8 cellular contexts compared by ENCODE assay signal in the genomic region with DNA sequence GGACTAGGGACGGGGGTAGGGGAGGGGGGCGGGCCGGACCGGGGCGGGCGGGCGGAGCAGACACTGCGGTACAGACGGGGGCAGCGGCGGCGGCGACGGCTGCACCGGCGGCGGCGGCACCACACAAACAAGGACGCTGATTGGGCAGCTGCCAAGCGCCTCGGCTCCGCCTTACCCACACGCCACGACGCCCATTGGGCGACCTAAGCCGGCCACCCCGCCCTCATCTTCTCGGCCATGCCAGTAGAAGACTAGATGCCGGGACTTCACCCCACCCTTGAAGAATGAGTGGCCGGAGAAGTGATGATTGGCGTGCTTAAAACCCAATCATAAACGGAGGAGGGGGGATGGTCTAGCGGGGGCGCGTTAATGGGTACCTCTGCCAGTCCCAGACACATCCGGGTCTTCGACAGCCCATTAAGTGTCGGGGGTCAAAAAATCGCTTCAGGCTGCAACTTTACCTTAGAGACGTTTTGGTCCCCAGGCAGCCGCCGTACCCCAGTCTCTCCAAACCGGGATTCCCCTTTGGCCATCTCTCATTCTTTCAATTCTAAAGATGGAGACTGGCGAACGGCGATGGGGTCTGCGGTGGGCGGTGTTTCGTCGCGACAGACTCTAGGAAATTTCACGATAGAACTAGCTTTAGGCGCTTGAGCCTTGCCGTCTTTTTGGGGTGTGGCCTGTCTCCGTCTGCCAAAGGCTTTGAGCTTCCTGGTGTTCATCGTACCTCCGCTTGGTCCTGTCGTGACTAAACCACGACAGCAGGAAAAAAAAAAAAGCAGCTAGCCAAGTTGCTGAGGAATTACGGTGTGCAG. TPM values are rescaled to one million over a fixed set of nuclear protein-coding genes. Genes with fewer than 3 reads are reported as not detected.
DNase-seq lines count a peak whose midpoint lies in the region; TF ChIP-seq lines count a peak whose summit lies in the region.

A gene (minus strand): TSS at position 135 of the 815 bp plus-strand sequence. CDS start 94,625 bp downstream, outside the sequence.

- no peaks in the 10 kb centered on the region for H3K27me3 ChIP-seq in suprapubic skin

- peak within 1 kb of the TSS; percentile 75 for H3K27ac ChIP-seq in SK-N-MC
- H3K27ac ChIP-seq in suprapubic skin = peak within 1 kb of the TSS; percentile 91

- H3K27me3 Mint-ChIP-seq in HFFc6 (ENCODE audit: insufficient read depth) = no peaks in the 10 kb centered on the region; the same call in none of the 2 replicates
- H3K27me3 Mint-ChIP-seq in activated naive CD4-positive, alpha-beta T cell treated with anti-CD3 and anti-CD28 coated beads, Interleukin-2, amount 10 ng/mL, durations not matched to agents 7 days and 5 days = peaks cover 6% of the 10 kb centered on the region

- peak within 1 kb of the TSS; percentile 86 for H3K9ac ChIP-seq in SK-N-MC (ENCODE audit: insufficient read length)

- peak within 1 kb of the TSS; percentile 86 for H3K4me3 Mint-ChIP-seq in HFFc6
- H3K4me3 Mint-ChIP-seq in activated naive CD4-positive, alpha-beta T cell treated with anti-CD3 and anti-CD28 coated beads, Interleukin-2, amount 10 ng/mL, durations not matched to agents 7 days and 5 days = peak within 1 kb of the TSS; percentile 82

- CTCF ChIA-PET in activated naive CD4-positive, alpha-beta T cell treated with anti-CD3 and anti-CD28 coated beads, Interleukin-2, amount 10 ng/mL, durations not matched to agents 7 days and 5 days (lab: Charles Lee) = interaction anchor here (0.5 to 4.7 kb wide), 8 partner anchors 17 to 125 kb away, joined by 3 to 23 read pairs (median 4); a partner anchor contains a TSS

- no peaks in the 10 kb centered on the region for H3K36me3 Mint-ChIP-seq in HFFc6 (ENCODE audit: low read depth)
- peaks cover 12% of the 10 kb centered on the region for H3K36me3 Mint-ChIP-seq in activated naive CD4-positive, alpha-beta T cell treated with anti-CD3 and anti-CD28 coated beads, Interleukin-2, amount 10 ng/mL, durations not matched to agents 7 days and 5 days

- H3K9me3 ChIP-seq in SK-N-MC (ENCODE audit: low read depth, low read length) (no peaks in the 10 kb centered on the region), suprapubic skin (no peaks in the 10 kb centered on the region)

- H3K9me3 Mint-ChIP-seq in HFFc6 = no peaks in the 10 kb centered on the region
- no peaks in the 10 kb centered on the region for H3K9me3 Mint-ChIP-seq in activated naive CD4-positive, alpha-beta T cell treated with anti-CD3 and anti-CD28 coated beads, Interleukin-2, amount 10 ng/mL, durations not matched to agents 7 days and 5 days

- H3K4me1 Mint-ChIP-seq in HFFc6 (ENCODE audit: low read depth) = peaks cover 35% of the 10 kb centered on the region
- H3K4me1 Mint-ChIP-seq in activated naive CD4-positive, alpha-beta T cell treated with anti-CD3 and anti-CD28 coated beads, Interleukin-2, amount 10 ng/mL, durations not matched to agents 7 days and 5 days = peaks cover 50% of the 10 kb centered on the region

- TF ChIP-seq CTCF in HFFc6 (IDR thresholded peaks at IDR 0.05) = no peak
- no peak for TF ChIP-seq CTCF in NB4 (IDR thresholded peaks at IDR 0.05; ENCODE audit: low read depth, low read length)
- no peak for TF ChIP-seq CTCF in suprapubic skin (IDR thresholded peaks at IDR 0.05)

- H3K4me3 ChIP-seq in NB4 (ENCODE audit: low read depth, low read length) (peak within 1 kb of the TSS; percentile 89), SK-N-MC (peak within 1 kb of the TSS; percentile 98), suprapubic skin (peak within 1 kb of the TSS; percentile 84)

- H3K36me3 ChIP-seq in SK-N-MC (ENCODE audit: insufficient read depth, low read length) (peaks cover 6% of the 10 kb centered on the region), suprapubic skin (no peaks in the 10 kb centered on the region)

- TF ChIP-seq EP300 in suprapubic skin (IDR thresholded peaks at IDR 0.05) = no peak

- peaks cover 41% of the 10 kb centered on the region for H3K4me1 ChIP-seq in suprapubic skin

- under 1% methylated on average over 39 of the region's 61 CpGs for WGBS in suprapubic skin

- DNase-seq in GM04503 (ENCODE audit: low read depth) = peak; percentile 99
- peak; percentile 100 for DNase-seq in HFFc6
- DNase-seq in NB4 (ENCODE audit: low read depth) = peak; percentile 100
- DNase-seq in SK-N-MC (ENCODE audit: low read depth, low spot score) = peak; percentile 97
- peak; percentile 99 for DNase-seq in activated naive CD4-positive, alpha-beta T cell treated with anti-CD3 and anti-CD28 coated beads, Interleukin-2, amount 10 ng/mL, durations not matched to agents 7 days and 5 days
- DNase-seq in globus pallidus (ENCODE audit: low spot score) = peak; percentile 100
- peak; percentile 88 to 100 (median 98) for DNase-seq in nucleus accumbens (lab: John Stamatoyannopoulos, UW)
- DNase-seq in suprapubic skin (ENCODE audit: low spot score in 2 of 2) = peak; percentile 99 to 100

- H3K27ac Mint-ChIP-seq in HFFc6 = peak within 1 kb of the TSS; percentile 96
- H3K27ac Mint-ChIP-seq in activated naive CD4-positive, alpha-beta T cell treated with anti-CD3 and anti-CD28 coated beads, Interleukin-2, amount 10 ng/mL, durations not matched to agents 7 days and 5 days = peak within 1 kb of the TSS; percentile 96

- TF ChIP-seq POLR2A in NB4 (IDR thresholded peaks at IDR 0.05; ENCODE audit: extremely low read depth, insufficient read length) (peak; percentile 28), suprapubic skin (IDR thresholded peaks at IDR 0.05) (peak in 1 of 2 donors; percentile 13)

RNA-seq across cellular contexts. Expression of the gene that starts here (rescaled TPM):
- 10 to 100 TPM; 29.3 to 40.9 (median 38.4) TPM for total RNA-seq in HFFc6 (2021; fragmentation: NEBNext Ultra II Directional; extraction: Animal tissue kit (Norgen Biotek cat#: 25700))
- total RNA-seq in suprapubic skin = 10 to 100 TPM; 25.5 to 64.5 (median 37.1) TPM

Comparison
In these comparisons a context has a peak if more than half of its experiments do, and no peak if none do; other contexts are left out.
1. Peak in every context shown above with its lines: DNase-seq, H3K4me3 ChIP-seq and H3K27ac ChIP-seq.